ENCODE assay signal across 25 cellular contexts in the genomic region with DNA sequence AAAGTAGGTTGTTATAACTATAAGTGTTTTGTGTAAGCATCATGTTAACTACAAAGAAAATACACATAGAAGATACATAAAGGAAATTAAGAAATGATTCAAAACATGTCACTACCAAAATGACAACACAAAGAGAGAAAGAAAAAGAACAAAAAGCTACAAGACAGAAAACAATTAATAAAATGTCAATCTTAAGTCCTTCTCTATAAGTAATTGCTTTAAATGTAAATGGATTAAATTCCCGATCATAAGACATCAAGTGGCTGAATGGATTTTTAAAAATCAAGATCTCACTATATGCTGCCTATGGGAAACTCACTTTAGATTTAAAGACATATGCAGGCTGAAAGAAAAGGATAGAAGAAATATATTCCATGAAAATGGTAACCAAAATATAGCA.
"Had no signal": no experiment of that assay in that cellular context is flagged by ENCODE, and none has a peak within 500 bp of the region (broad histone marks: within the 10 kb centered on the region; RNA-seq: fewer than 3 reads in every experiment).

No MANE protein-coding gene starts in this region.

- FAIRE-seq: islet of Langerhans, kidney had no signal

- H3K9ac ChIP-seq: neural progenitor cell had no signal

- H3K27ac ChIP-seq: hepatocyte, left lung, lower lobe of right lung, neural progenitor cell, neutrophil, ovary, right atrium auricular region, right lobe of liver, tibial nerve, uterus had no signal

- H2AFZ ChIP-seq: hepatocyte, neural progenitor cell had no signal

- H3K4me3 ChIP-seq: hepatocyte, left lung, lower lobe of right lung, neural progenitor cell, ovary, right atrium auricular region, right lobe of liver, smooth muscle cell, tibial nerve, uterus had no signal

- DNase-seq: immature natural killer cell; kidney; left colon; left lung; lower lobe of right lung; mammary epithelial cell; mesenchymal stem cell; naive thymus-derived CD8-positive, alpha-beta T cell; ovary; right lobe of liver; stimulated activated CD4-positive, alpha-beta T cell treated with anti-CD3 and anti-CD28 coated beads, Interleukin-1b, Interleukin-23, amount 100 ng/mL, for 48 hours; stimulated activated CD4-positive, alpha-beta T cell treated with anti-CD3 and anti-CD28 coated beads, Interleukin-2, amount 100 ng/mL, for 48 hours; stimulated activated CD4-positive, alpha-beta T cell treated with anti-CD3 and anti-CD28 coated beads, Interleukin-4, amount 100 ng/mL, for 4 hours; stimulated activated CD8-positive, alpha-beta memory T cell treated with anti-CD3 and anti-CD28 coated beads, Interleukin-4, amount 100 ng/mL, for 48 hours; stimulated activated naive CD4-positive, alpha-beta T cell treated with Interleukin-2 at 50 U/mL for 16 hours; stimulated activated naive CD8-positive, alpha-beta T cell treated with anti-CD3 and anti-CD28 coated beads, Interleukin-15, amount 100 ng/mL, for 72 hours; substantia nigra; uterus had no signal

- H3K4me2 ChIP-seq: hepatocyte, neural progenitor cell, smooth muscle cell had no signal

- H3K9me3 ChIP-seq: left lung, neutrophil, ovary, right lobe of liver, uterus had no signal

- H3K79me2 ChIP-seq: hepatocyte had no signal

- H3K4me1 ChIP-seq: left lung, lower lobe of right lung, neural progenitor cell, right atrium auricular region, right lobe of liver, tibial nerve, uterus had no signal

- H3K36me3 ChIP-seq: left lung, lower lobe of right lung, neural progenitor cell, neutrophil, ovary, right atrium auricular region, right lobe of liver, tibial nerve, uterus had no signal

- H3K27me3 ChIP-seq: hepatocyte, left lung, neural progenitor cell, neutrophil, ovary, right atrium auricular region, right lobe of liver, tibial nerve, uterus had no signal
